12 cellular contexts compared by ENCODE assay signal in genomic region chr17:43406676-43407645, GRCh38. TPM values are rescaled to one million over a fixed set of nuclear protein-coding genes. Genes with fewer than 3 reads are reported as not detected.
DNase-seq lines count a peak whose midpoint lies in the region; ATAC-seq and TF ChIP-seq lines count a peak whose summit lies in the region.
"Had no signal": no experiment of that assay in that cellular context is flagged by ENCODE, and none has a peak within 500 bp of the region (broad histone marks: within the 10 kb centered on the region; RNA-seq: fewer than 3 reads in every experiment).

No MANE protein-coding gene starts in this region.

- H3K4me3 Mint-ChIP-seq in CD8-positive, alpha-beta T cell: no peak overlapping the region
- H3K4me3 Mint-ChIP-seq in activated naive CD8-positive, alpha-beta T cell treated with anti-CD3 and anti-CD28 coated beads, Interleukin-2, amount 50 U/mL, for 24 hours: no peak overlapping the region
- no peak overlapping the region for H3K4me3 Mint-ChIP-seq in activated CD4-positive, alpha-beta T cell treated with anti-CD3 and anti-CD28 coated beads, Interleukin-2, amount 10 ng/mL, durations not matched to agents 7 days and 5 days
- H3K4me3 Mint-ChIP-seq: CD4-positive, CD25-positive, alpha-beta regulatory T cell had no signal

- ATAC-seq in CD8-positive, alpha-beta T cell: no peak
- no peak for ATAC-seq in GM18520 (IDR thresholded peaks at IDR 0.05; ENCODE audit: unreplicated experiment)
- no peak for ATAC-seq in activated naive CD8-positive, alpha-beta T cell treated with anti-CD3 and anti-CD28 coated beads, Interleukin-2, amount 50 U/mL, for 24 hours

- no peaks in the 10 kb centered on the region for H3K4me1 ChIP-seq in CD8-positive, alpha-beta T cell (ENCODE audit: insufficient read depth, low read length)

- no peak overlapping the region for H3K4me3 ChIP-seq in CD8-positive, alpha-beta T cell (ENCODE audit: low read depth, low read length)
- H3K4me3 ChIP-seq: coronary artery, ovary had no signal

- H3K9me3 Mint-ChIP-seq in CD8-positive, alpha-beta T cell: no peaks in the 10 kb centered on the region
- H3K9me3 Mint-ChIP-seq in activated naive CD8-positive, alpha-beta T cell treated with anti-CD3 and anti-CD28 coated beads, Interleukin-2, amount 50 U/mL, for 24 hours: no peaks in the 10 kb centered on the region
- no peaks in the 10 kb centered on the region for H3K9me3 Mint-ChIP-seq in activated CD4-positive, alpha-beta T cell treated with anti-CD3 and anti-CD28 coated beads, Interleukin-2, amount 10 ng/mL, durations not matched to agents 7 days and 5 days
- H3K9me3 Mint-ChIP-seq: CD4-positive, CD25-positive, alpha-beta regulatory T cell had no signal

- intact Hi-C loops in CD8-positive, alpha-beta T cell (cut with DNase I, micrococcal nuclease): no loop called here

- H3K27me3 ChIP-seq in CD8-positive, alpha-beta T cell (ENCODE audit: insufficient read depth, low read length): no peaks in the 10 kb centered on the region
- H3K27me3 ChIP-seq: ovary had no signal

- H3K36me3 ChIP-seq in CD8-positive, alpha-beta T cell (ENCODE audit: insufficient read depth, low read length): no peaks in the 10 kb centered on the region
- H3K36me3 ChIP-seq: ovary had no signal

- TF ChIP-seq CTCF in CD8-positive, alpha-beta T cell (IDR thresholded peaks at IDR 0.05): no peak

- no peak overlapping the region for H3K27ac ChIP-seq in CD8-positive, alpha-beta T cell (ENCODE audit: low read depth, low read length)

- H3K36me3 Mint-ChIP-seq in CD8-positive, alpha-beta T cell: no peaks in the 10 kb centered on the region
- H3K36me3 Mint-ChIP-seq in activated naive CD8-positive, alpha-beta T cell treated with anti-CD3 and anti-CD28 coated beads, Interleukin-2, amount 50 U/mL, for 24 hours (ENCODE audit: low read depth): no peaks in the 10 kb centered on the region
- H3K36me3 Mint-ChIP-seq in activated CD4-positive, alpha-beta T cell treated with anti-CD3 and anti-CD28 coated beads, Interleukin-2, amount 10 ng/mL, durations not matched to agents 7 days and 5 days (ENCODE audit: low read depth): no peaks in the 10 kb centered on the region
- H3K36me3 Mint-ChIP-seq: CD4-positive, CD25-positive, alpha-beta regulatory T cell had no signal

- no peaks in the 10 kb centered on the region for H3K9me3 ChIP-seq in CD8-positive, alpha-beta T cell (ENCODE audit: low read length)
- H3K9me3 ChIP-seq: ovary had no signal

- H3K27ac Mint-ChIP-seq in CD8-positive, alpha-beta T cell: no peak overlapping the region
- no peak overlapping the region for H3K27ac Mint-ChIP-seq in activated naive CD8-positive, alpha-beta T cell treated with anti-CD3 and anti-CD28 coated beads, Interleukin-2, amount 50 U/mL, for 24 hours
- H3K27ac Mint-ChIP-seq in activated CD4-positive, alpha-beta T cell treated with anti-CD3 and anti-CD28 coated beads, Interleukin-2, amount 10 ng/mL, durations not matched to agents 7 days and 5 days: no peak overlapping the region
- H3K27ac Mint-ChIP-seq: CD4-positive, CD25-positive, alpha-beta regulatory T cell had no signal

- POLR2A ChIA-PET in CD8-positive, alpha-beta T cell (lab: Charles Lee): no interaction called here
- POLR2A ChIA-PET in activated CD4-positive, alpha-beta T cell treated with anti-CD3 and anti-CD28 coated beads, Interleukin-2, amount 10 ng/mL, durations not matched to agents 7 days and 5 days (lab: Charles Lee): no interaction called here

- no peaks in the 10 kb centered on the region for H3K4me1 Mint-ChIP-seq in CD8-positive, alpha-beta T cell (ENCODE audit: low read depth)
- no peaks in the 10 kb centered on the region for H3K4me1 Mint-ChIP-seq in activated naive CD8-positive, alpha-beta T cell treated with anti-CD3 and anti-CD28 coated beads, Interleukin-2, amount 50 U/mL, for 24 hours
- no peaks in the 10 kb centered on the region for H3K4me1 Mint-ChIP-seq in activated CD4-positive, alpha-beta T cell treated with anti-CD3 and anti-CD28 coated beads, Interleukin-2, amount 10 ng/mL, durations not matched to agents 7 days and 5 days
- H3K4me1 Mint-ChIP-seq: CD4-positive, CD25-positive, alpha-beta regulatory T cell had no signal

- CTCF ChIA-PET in CD8-positive, alpha-beta T cell (lab: Charles Lee): interaction anchor here (0.8 to 1.2 kb wide), 2 partner anchors 13 kb away, joined by 3 to 4 read pairs; no protein-coding TSS in a partner anchor
- CTCF ChIA-PET in activated CD4-positive, alpha-beta T cell treated with anti-CD3 and anti-CD28 coated beads, Interleukin-2, amount 10 ng/mL, durations not matched to agents 7 days and 5 days (lab: Charles Lee): interaction anchor here (0.7 to 1.4 kb wide), 3 partner anchors 8 to 77 kb away, joined by 3 to 8 read pairs (median 6); partner anchors contain the start of gene DHX8

- DNase-seq in Ammon's horn (ENCODE audit: low spot score) (peak; percentile 76), NCI-H226 (peak; percentile 60), dedifferentiated amniotic fluid mesenchymal stem cell (ENCODE audit: extremely low spot score) (peak; percentile 56), middle frontal gyrus (ENCODE audit: extremely low spot score, low spot score) (peak; percentile 72)
- DNase-seq in CD8-positive, alpha-beta T cell: no peak
- no peak for DNase-seq in activated naive CD8-positive, alpha-beta T cell treated with anti-CD3 and anti-CD28 coated beads, Interleukin-2, amount 50 U/mL, for 24 hours
- DNase-seq in activated CD4-positive, alpha-beta T cell treated with anti-CD3 and anti-CD28 coated beads, Interleukin-2, amount 10 ng/mL, durations not matched to agents 7 days and 5 days: no peak
- DNase-seq: CD4-positive, CD25-positive, alpha-beta regulatory T cell; SW 1271 had no signal

- H3K27me3 Mint-ChIP-seq in CD8-positive, alpha-beta T cell (ENCODE audit: low read depth): peaks cover 3% of the 10 kb centered on the region
- peaks cover 2% of the 10 kb centered on the region for H3K27me3 Mint-ChIP-seq in activated naive CD8-positive, alpha-beta T cell treated with anti-CD3 and anti-CD28 coated beads, Interleukin-2, amount 50 U/mL, for 24 hours
- H3K27me3 Mint-ChIP-seq in activated CD4-positive, alpha-beta T cell treated with anti-CD3 and anti-CD28 coated beads, Interleukin-2, amount 10 ng/mL, durations not matched to agents 7 days and 5 days: peaks cover 15% of the 10 kb centered on the region

RNA-seq across cellular contexts. Expression of gene ARL4D, which starts 8.2 kb away (rescaled TPM):
- total RNA-seq in CD8-positive, alpha-beta T cell: 1 to 10 TPM; 2.9 to 4.1 TPM
- total RNA-seq in activated CD4-positive, alpha-beta T cell treated with anti-CD3 and anti-CD28 coated beads, Interleukin-2, amount 10 ng/mL, durations not matched to agents 7 days and 5 days: 1 to 10 TPM; 2.1 to 2.2 TPM

Comparison
In these comparisons a context has a peak if more than half of its experiments do, and no peak if none do; other contexts are left out.
1. DNase-seq: peak in Ammon's horn (single experiment), NCI-H226 (single experiment), dedifferentiated amniotic fluid mesenchymal stem cell (single experiment) and middle frontal gyrus (single experiment); none in CD8-positive, alpha-beta T cell (0 of 7), activated naive CD8-positive, alpha-beta T cell treated with anti-CD3 and anti-CD28 coated beads, Interleukin-2, amount 50 U/mL, for 24 hours (single experiment) and activated CD4-positive, alpha-beta T cell treated with anti-CD3 and anti-CD28 coated beads, Interleukin-2, amount 10 ng/mL, durations not matched to agents 7 days and 5 days (single experiment).